Comparison of ENCODE assay signal across 1 cellular context in the genomic region with DNA sequence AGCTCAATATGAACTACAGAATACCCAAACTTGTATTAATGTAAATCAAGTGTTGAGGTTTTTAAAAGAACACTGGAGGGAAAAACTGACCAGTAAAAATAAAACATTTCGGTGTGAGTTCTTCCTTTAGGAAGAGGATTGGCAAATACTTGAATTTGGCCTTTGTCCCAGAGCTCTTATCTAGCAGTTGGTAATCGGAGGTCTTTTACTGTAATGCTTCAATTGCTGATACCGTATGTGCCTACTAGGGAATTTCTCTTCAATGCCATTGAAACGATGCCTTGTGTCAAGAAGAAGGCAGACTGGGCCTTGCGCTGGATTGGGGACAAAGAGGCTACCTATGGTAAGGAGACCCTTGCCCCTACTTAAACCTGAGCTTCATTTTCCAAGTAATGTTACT.
TF ChIP-seq lines count a peak whose summit lies in the region.

No MANE protein-coding gene starts in this region.

TF ChIP-seq in GM23338, 12 proteins besides CTCF, POLR2A, EP300 and RAD21 (continued from another document):
- TF ChIP-seq STAT1 (IDR thresholded peaks at IDR 0.05; ENCODE audit: unreplicated experiment) = no peak
- TF ChIP-seq CREB1 (CRISPR knock-in tag; IDR thresholded peaks at IDR 0.05; ENCODE audit: low read depth) = no peak
- TF ChIP-seq NANOG (IDR thresholded peaks at IDR 0.05; ENCODE audit: borderline replicate concordance) = no peak
- no peak for TF ChIP-seq ZNF331 (CRISPR knock-in tag; IDR thresholded peaks at IDR 0.05; ENCODE audit: low read depth)
- TF ChIP-seq REST (IDR thresholded peaks at IDR 0.05; ENCODE audit: unreplicated experiment) = no peak
- TF ChIP-seq EZH2 (IDR thresholded peaks at IDR 0.05; ENCODE audit: low read depth, unreplicated experiment) = no peak
- no peak for TF ChIP-seq JUNB (IDR thresholded peaks at IDR 0.05; ENCODE audit: unreplicated experiment)
- no peak for TF ChIP-seq POLR2AphosphoS5 (IDR thresholded peaks at IDR 0.05; ENCODE audit: low read depth)
- TF ChIP-seq, protein P1, sequence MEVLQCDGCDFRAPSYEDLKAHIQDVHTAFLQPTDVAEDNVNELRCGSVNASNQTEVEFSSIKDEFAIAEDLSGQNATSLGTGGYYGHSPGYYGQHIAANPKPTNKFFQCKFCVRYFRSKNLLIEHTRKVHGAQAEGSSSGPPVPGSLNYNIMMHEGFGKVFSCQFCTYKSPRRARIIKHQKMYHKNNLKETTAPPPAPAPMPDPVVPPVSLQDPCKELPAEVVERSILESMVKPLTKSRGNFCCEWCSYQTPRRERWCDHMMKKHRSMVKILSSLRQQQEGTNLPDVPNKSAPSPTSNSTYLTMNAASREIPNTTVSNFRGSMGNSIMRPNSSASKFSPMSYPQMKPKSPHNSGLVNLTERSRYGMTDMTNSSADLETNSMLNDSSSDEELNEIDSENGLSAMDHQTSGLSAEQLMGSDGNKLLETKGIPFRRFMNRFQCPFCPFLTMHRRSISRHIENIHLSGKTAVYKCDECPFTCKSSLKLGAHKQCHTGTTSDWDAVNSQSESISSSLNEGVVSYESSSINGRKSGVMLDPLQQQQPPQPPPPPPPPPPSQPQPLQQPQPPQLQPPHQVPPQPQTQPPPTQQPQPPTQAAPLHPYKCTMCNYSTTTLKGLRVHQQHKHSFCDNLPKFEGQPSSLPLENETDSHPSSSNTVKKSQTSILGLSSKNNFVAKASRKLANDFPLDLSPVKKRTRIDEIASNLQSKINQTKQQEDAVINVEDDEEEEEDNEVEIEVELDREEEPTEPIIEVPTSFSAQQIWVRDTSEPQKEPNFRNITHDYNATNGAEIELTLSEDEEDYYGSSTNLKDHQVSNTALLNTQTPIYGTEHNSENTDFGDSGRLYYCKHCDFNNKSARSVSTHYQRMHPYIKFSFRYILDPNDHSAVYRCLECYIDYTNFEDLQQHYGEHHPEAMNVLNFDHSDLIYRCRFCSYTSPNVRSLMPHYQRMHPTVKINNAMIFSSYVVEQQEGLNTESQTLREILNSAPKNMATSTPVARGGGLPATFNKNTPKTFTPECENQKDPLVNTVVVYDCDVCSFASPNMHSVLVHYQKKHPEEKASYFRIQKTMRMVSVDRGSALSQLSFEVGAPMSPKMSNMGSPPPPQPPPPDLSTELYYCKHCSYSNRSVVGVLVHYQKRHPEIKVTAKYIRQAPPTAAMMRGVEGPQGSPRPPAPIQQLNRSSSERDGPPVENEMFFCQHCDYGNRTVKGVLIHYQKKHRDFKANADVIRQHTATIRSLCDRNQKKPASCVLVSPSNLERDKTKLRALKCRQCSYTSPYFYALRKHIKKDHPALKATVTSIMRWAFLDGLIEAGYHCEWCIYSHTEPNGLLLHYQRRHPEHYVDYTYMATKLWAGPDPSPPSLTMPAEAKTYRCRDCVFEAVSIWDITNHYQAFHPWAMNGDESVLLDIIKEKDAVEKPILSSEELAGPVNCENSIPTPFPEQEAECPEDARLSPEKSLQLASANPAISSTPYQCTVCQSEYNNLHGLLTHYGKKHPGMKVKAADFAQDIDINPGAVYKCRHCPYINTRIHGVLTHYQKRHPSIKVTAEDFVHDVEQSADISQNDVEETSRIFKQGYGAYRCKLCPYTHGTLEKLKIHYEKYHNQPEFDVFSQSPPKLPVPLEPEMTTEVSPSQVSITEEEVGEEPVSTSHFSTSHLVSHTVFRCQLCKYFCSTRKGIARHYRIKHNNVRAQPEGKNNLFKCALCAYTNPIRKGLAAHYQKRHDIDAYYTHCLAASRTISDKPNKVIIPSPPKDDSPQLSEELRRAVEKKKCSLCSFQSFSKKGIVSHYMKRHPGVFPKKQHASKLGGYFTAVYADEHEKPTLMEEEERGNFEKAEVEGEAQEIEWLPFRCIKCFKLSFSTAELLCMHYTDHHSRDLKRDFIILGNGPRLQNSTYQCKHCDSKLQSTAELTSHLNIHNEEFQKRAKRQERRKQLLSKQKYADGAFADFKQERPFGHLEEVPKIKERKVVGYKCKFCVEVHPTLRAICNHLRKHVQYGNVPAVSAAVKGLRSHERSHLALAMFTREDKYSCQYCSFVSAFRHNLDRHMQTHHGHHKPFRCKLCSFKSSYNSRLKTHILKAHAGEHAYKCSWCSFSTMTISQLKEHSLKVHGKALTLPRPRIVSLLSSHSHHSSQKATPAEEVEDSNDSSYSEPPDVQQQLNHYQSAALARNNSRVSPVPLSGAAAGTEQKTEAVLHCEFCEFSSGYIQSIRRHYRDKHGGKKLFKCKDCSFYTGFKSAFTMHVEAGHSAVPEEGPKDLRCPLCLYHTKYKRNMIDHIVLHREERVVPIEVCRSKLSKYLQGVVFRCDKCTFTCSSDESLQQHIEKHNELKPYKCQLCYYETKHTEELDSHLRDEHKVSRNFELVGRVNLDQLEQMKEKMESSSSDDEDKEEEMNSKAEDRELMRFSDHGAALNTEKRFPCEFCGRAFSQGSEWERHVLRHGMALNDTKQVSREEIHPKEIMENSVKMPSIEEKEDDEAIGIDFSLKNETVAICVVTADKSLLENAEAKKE (CRISPR knock-in tag; IDR thresholded peaks at IDR 0.05) = no peak
